ENCODE assay signal across 9 cellular contexts in genomic region chr2:144520718-144521487, GRCh38. TPM values are rescaled to one million over a fixed set of nuclear protein-coding genes. Genes with fewer than 3 reads are reported as not detected.
DNase-seq lines count a peak whose midpoint lies in the region; FAIRE-seq and TF ChIP-seq lines count a peak whose summit lies in the region.
"Had no signal": no experiment of that assay in that cellular context is flagged by ENCODE, and none has a peak within 500 bp of the region (broad histone marks: within the 10 kb centered on the region; RNA-seq: fewer than 3 reads in every experiment).

No MANE protein-coding gene starts in this region.

- POLR2A ChIA-PET in OCI-LY7 (lab: Charles Lee) = interaction anchor here (0.6 to 1.6 kb wide), 5 partner anchors 12 to 287 kb away, joined by 3 to 5 read pairs (median 3); no protein-coding TSS in a partner anchor

- no peak for FAIRE-seq in H54 (lab: Jason Lieb, UNC)

- peak overlapping the region; percentile 74 for H3K27ac ChIP-seq in BLaER1
- H3K27ac ChIP-seq in OCI-LY7 (ENCODE audit: low read depth, low read length, poor library complexity, severe bottlenecking) = no peak overlapping the region
- H3K27ac ChIP-seq in fibroblast of lung (ENCODE audit: insufficient read depth, low read length) = peak overlapping the region; percentile 48
- H3K27ac ChIP-seq in ovary = peak overlapping the region; percentile 39 to 90

- no peak overlapping the region for H2AFZ ChIP-seq in OCI-LY7 (ENCODE audit: low read length)
- H2AFZ ChIP-seq in fibroblast of lung (ENCODE audit: low read length) = no peak overlapping the region

- H3K79me2 ChIP-seq in OCI-LY7 (ENCODE audit: insufficient read depth, low read depth, low read length) (no peaks in the 10 kb centered on the region), fibroblast of lung (ENCODE audit: control insufficient read depth, insufficient read depth, low read length) (peaks cover 34% of the 10 kb centered on the region)

- H3K9me2 ChIP-seq in OCI-LY7 (ENCODE audit: insufficient read depth, low read length) = no peaks in the 10 kb centered on the region

- 5 to 9% (median 6%) methylated on average over 8 of the region's 8 CpGs for WGBS in ovary, 3 donors

- H3K27me3 ChIP-seq in BLaER1 (no peaks in the 10 kb centered on the region), fibroblast of lung (ENCODE audit: control insufficient read depth, insufficient read depth, low read length) (no peaks in the 10 kb centered on the region), ovary (no peaks in the 10 kb centered on the region)

- peak overlapping the region; percentile 62 for H3K9ac ChIP-seq in BLaER1
- H3K9ac ChIP-seq in fibroblast of lung (ENCODE audit: insufficient read depth, low read length) = peak overlapping the region; percentile 20

- H3K9me3 ChIP-seq in BLaER1 (no peaks in the 10 kb centered on the region), OCI-LY7 (ENCODE audit: low read length) (no peaks in the 10 kb centered on the region), fibroblast of lung (ENCODE audit: control insufficient read depth, insufficient read depth, low read depth, low read length) (no peaks in the 10 kb centered on the region), ovary (no peaks in the 10 kb centered on the region)

- DNase-seq in OCI-LY7 (ENCODE audit: low spot score) (no peak), fibroblast of lung (ENCODE audit: low read depth in 2 of 2) (peak; percentile 44 to 98), ovary (no peak), H54 (ENCODE audit: insufficient read length, low spot score) (no peak), cerebellar nuclear complex (lab: John Stamatoyannopoulos, UW) (no peak), NCI-H2107 (lab: John Stamatoyannopoulos, UW) (no peak), NCI-H226 (no peak)
- DNase-seq: activated gamma-delta T cell had no signal

- H3K4me2 ChIP-seq in BLaER1 (peak overlapping the region; percentile 96), OCI-LY7 (ENCODE audit: low read length) (peak overlapping the region; percentile 81), fibroblast of lung (ENCODE audit: extremely low read depth, insufficient read depth, low read length) (peak overlapping the region; percentile 74)

- H3K4me3 ChIP-seq in BLaER1 = peak overlapping the region; percentile 74
- H3K4me3 ChIP-seq in OCI-LY7 (ENCODE audit: low read depth, low read length, poor library complexity, severe bottlenecking) = peak overlapping the region; percentile 28
- peak overlapping the region; percentile 19 to 79 (median 58) for H3K4me3 ChIP-seq in fibroblast of lung (replicated peaks in 1 of 4; ENCODE audit: control extremely low read depth in 1 of 4, insufficient read depth in 1 of 4, low read depth in 3 of 4, low read length in 4 of 4)
- peak overlapping the region; percentile 75 for H3K4me3 ChIP-seq in ovary

- CTCF ChIA-PET in OCI-LY7 (lab: Charles Lee; ENCODE audit: unreplicated experiment) = no interaction called here

- TF ChIP-seq EP300 in ovary (IDR thresholded peaks at IDR 0.05) = no peak

- H4K20me1 ChIP-seq in BLaER1 (no peaks in the 10 kb centered on the region; the same call in 1 of the 2 replicates), OCI-LY7 (ENCODE audit: insufficient read depth, low read length) (peaks cover 4% of the 10 kb centered on the region; the same call in 1 of the 2 replicates), fibroblast of lung (ENCODE audit: control insufficient read depth, extremely low read depth, insufficient read depth, low read length) (no peaks in the 10 kb centered on the region)

- TF ChIP-seq CTCF in OCI-LY7 (conservative IDR thresholded peaks at IDR 0.05; ENCODE audit: low read length) = no peak
- TF ChIP-seq CTCF in fibroblast of lung (conservative IDR thresholded peaks at IDR 0.05 in 1 of 2, IDR thresholded peaks at IDR 0.05 in 1 of 2; ENCODE audit: low read depth in 1 of 2, low read length in 2 of 2) = no peak
- TF ChIP-seq CTCF in ovary (IDR thresholded peaks at IDR 0.05) = no peak

- no peak for TF ChIP-seq POLR2A in ovary (IDR thresholded peaks at IDR 0.05)
- no peak for TF ChIP-seq POLR2A in H54 (IDR thresholded peaks at IDR 0.05; ENCODE audit: low read depth, low read length)

- H3K4me1 ChIP-seq in BLaER1 = peaks cover 40% of the 10 kb centered on the region
- peaks cover 52% of the 10 kb centered on the region for H3K4me1 ChIP-seq in OCI-LY7 (ENCODE audit: insufficient read depth, low read length, poor library complexity, severe bottlenecking)
- H3K4me1 ChIP-seq in fibroblast of lung (ENCODE audit: control insufficient read depth, extremely low read depth, insufficient read depth, low read length) = peaks cover 3% of the 10 kb centered on the region
- peaks cover 3% of the 10 kb centered on the region for H3K4me1 ChIP-seq in ovary (ENCODE audit: insufficient read depth)

- no TSS peak for BruUV-seq in OCI-LY7 (replicated peaks; lab: Mats Ljungman, UMichigan)

- intact Hi-C loops in OCI-LY7 (cut with micrococcal nuclease; ENCODE audit: unreplicated experiment) (loop anchor here (10.0 kb wide), 1 partner anchor 1234 kb away; no protein-coding TSS in a partner anchor), ovary (cut with DNase I) (loop anchor here in 1 of 4 donors (5.0 to 10.0 kb wide), 2 partner anchors 1009 to 1234 kb away; no protein-coding TSS in a partner anchor)

- H3K36me3 ChIP-seq in BLaER1 (peaks cover 15% of the 10 kb centered on the region), OCI-LY7 (ENCODE audit: insufficient read depth, low read length) (no peaks in the 10 kb centered on the region), fibroblast of lung (ENCODE audit: control insufficient read depth, insufficient read depth, low read length) (no peaks in the 10 kb centered on the region), ovary (no peaks in the 10 kb centered on the region)

RNA-seq across cellular contexts. Expression of gene ZEB2, which starts 1.0 kb away (rescaled TPM):
- total RNA-seq in OCI-LY7 (2014; rRNA removed; shearing (Covaris generic)) = 15.2 and 16.9 TPM in 2 replicates
- total RNA-seq in OCI-LY7 (2022) (4.0 and 5.1 TPM in 2 replicates), fibroblast of lung (68.8 and 91.0 TPM in 2 replicates), ovary (100 to 1,000 TPM in 6 of 7 donors, 10 to 100 TPM in 1; 55.3 to 250 (median 186) TPM)
- polyA plus RNA-seq in fibroblast of lung (62.7 and 130 TPM in 2 replicates), ovary (10 to 100 TPM; 57.0 to 84.8 TPM)
- 35.8 and 75.9 TPM in 2 replicates for polyA plus RNA-seq in fibroblast of lung (2012)
- polyA minus RNA-seq in fibroblast of lung (ENCODE audit: low replicate concordance) = 89.0 and 128 TPM in 2 replicates

Comparison
In these comparisons a context has a peak if more than half of its experiments do, and no peak if none do; other contexts are left out.
1. DNase-seq: peak in fibroblast of lung (2 of 2); none in OCI-LY7 (single experiment), ovary (0 of 5), H54 (single experiment), cerebellar nuclear complex (0 of 2), NCI-H2107 (single experiment) and NCI-H226 (single experiment).
2. Peak in every context shown above with its lines, with median percentiles within 50 percentile points of each other: H3K4me2 ChIP-seq and H3K4me3 ChIP-seq.